In the genomic region with DNA sequence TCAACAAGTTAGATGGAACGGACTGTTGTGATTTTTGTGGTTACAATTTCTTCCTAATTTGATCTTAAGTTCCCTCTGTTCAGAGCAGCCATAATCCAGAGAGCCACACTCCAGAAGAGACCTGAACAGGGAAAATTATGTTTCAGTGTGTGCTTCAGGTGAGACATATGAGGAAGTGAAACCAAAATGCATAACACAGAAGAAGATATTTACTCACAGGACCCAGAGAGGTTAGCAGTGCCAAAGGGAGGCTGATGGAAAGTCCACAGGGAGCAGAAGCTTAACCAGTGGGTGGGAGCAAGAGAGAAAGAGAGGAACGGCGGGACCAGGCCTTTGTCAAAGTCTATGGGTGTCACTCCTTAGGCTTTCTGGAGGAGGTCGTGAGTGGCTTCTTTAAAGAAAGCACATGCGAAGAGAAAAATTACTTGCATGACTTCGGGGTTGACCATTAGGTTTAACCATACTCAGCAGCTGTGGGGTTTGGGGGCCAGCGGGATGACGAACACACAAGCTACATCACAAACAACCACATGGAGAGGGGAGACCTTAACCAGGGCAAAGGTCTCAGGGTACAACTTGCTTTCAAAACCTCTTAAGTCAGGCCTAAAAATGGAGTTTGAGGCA, we compare ENCODE assay signal across 20 cellular contexts.
A peak's percentile ranks its signal among the peaks of the same experiment; 100 is the strongest.
DNase-seq lines count a peak whose midpoint lies in the region; ATAC-seq and TF ChIP-seq lines count a peak whose summit lies in the region.
"Had no signal": no experiment of that assay in that cellular context is flagged by ENCODE, and none has a peak within 500 bp of the region (broad histone marks: within the 10 kb centered on the region; RNA-seq: fewer than 3 reads in every experiment).

No MANE protein-coding gene starts in this region.

- H3K9me3 ChIP-seq in prostate gland, result no peaks in the 10 kb centered on the region
- H3K9me3 ChIP-seq: right lobe of liver had no signal

- DNase-seq in islet precursor cell (peak; percentile 12), HEK293T (ENCODE audit: extremely low spot score) (no peak), prostate gland (ENCODE audit: low spot score) (no peak), NCI-H2171 treated with DMSO at 0.1 percent for 48 hours (lab: John Stamatoyannopoulos, UW) (no peak), chondrocyte (ENCODE audit: low spot score) (no peak)
- DNase-seq: activated CD4-positive, alpha-beta T cell treated with anti-CD3 and anti-CD28 coated beads, Interleukin-2, amount 50 U/mL, for 48 hours; activated gamma-delta T cell; glutamatergic neuron; left colon; natural killer cell; NCI-H1105 treated with DMSO at 0.1 percent for 48 hours; NCI-H524; right lobe of liver; Right ventricle myocardium superior had no signal

- POLR2A ChIA-PET in HEK293T (lab: Yijun Ruan, JAX), result no interaction called here

- H3K27ac ChIP-seq in prostate gland, result no peak overlapping the region
- H3K27ac ChIP-seq: BLaER1 treated with 17β-estradiol and CSF1 and Interleukin-3, amounts not matched to agents 10 nM and 100 nM; right lobe of liver had no signal

- no peak overlapping the region for H3K27ac Mint-ChIP-seq in chondrocyte (ENCODE audit: unreplicated experiment)
- H3K27ac Mint-ChIP-seq: brain; natural killer cell; stimulated activated naive CD8-positive, alpha-beta T cell treated with anti-CD3 and anti-CD28 coated beads, Interleukin-15, Interleukin-2, amounts not matched to agents 100 ng/mL and 50 ng/mL, for 24 hours had no signal

- H3K4me3 ChIP-seq in prostate gland, result no peak overlapping the region
- H3K4me3 ChIP-seq: BLaER1 treated with 17β-estradiol and CSF1 and Interleukin-3, amounts not matched to agents 10 nM and 100 nM; right lobe of liver had no signal

- no peak overlapping the region for H3K4me3 Mint-ChIP-seq in chondrocyte (ENCODE audit: unreplicated experiment)
- H3K4me3 Mint-ChIP-seq: brain; natural killer cell; stimulated activated naive CD8-positive, alpha-beta T cell treated with anti-CD3 and anti-CD28 coated beads, Interleukin-15, Interleukin-2, amounts not matched to agents 100 ng/mL and 50 ng/mL, for 24 hours had no signal

- peaks cover 1% of the 10 kb centered on the region for H3K27me3 Mint-ChIP-seq in chondrocyte (ENCODE audit: low read depth)

- no peaks in the 10 kb centered on the region for H3K36me3 ChIP-seq in prostate gland
- H3K36me3 ChIP-seq: BLaER1 treated with 17β-estradiol and CSF1 and Interleukin-3, amounts not matched to agents 10 nM and 100 nM; right lobe of liver had no signal

- no peak for TF ChIP-seq POLR2A in prostate gland (IDR thresholded peaks at IDR 0.05)

- 95% methylated on average over 8 of the region's 8 CpGs for WGBS in prostate gland

- H3K4me1 ChIP-seq in prostate gland (replicated peaks), result no peaks in the 10 kb centered on the region
- H3K4me1 ChIP-seq: BLaER1 treated with 17β-estradiol and CSF1 and Interleukin-3, amounts not matched to agents 10 nM and 100 nM; right lobe of liver had no signal

- no peaks in the 10 kb centered on the region for H3K36me3 Mint-ChIP-seq in chondrocyte (ENCODE audit: low read depth)
- H3K36me3 Mint-ChIP-seq: brain, natural killer cell had no signal

- ATAC-seq in GM18858 (IDR thresholded peaks at IDR 0.05; ENCODE audit: unreplicated experiment) (peak; percentile 88), GM21723 (IDR thresholded peaks at IDR 0.05; ENCODE audit: unreplicated experiment) (peak; percentile 94), HG03378 (IDR thresholded peaks at IDR 0.05; ENCODE audit: unreplicated experiment) (peak; percentile 92)
- ATAC-seq: left colon, natural killer cell had no signal

- H3K9me3 Mint-ChIP-seq in chondrocyte (ENCODE audit: low read depth), result peaks cover 16% of the 10 kb centered on the region

- no peaks in the 10 kb centered on the region for H3K4me1 Mint-ChIP-seq in chondrocyte (ENCODE audit: low read depth)
- H3K4me1 Mint-ChIP-seq: brain, natural killer cell had no signal

- H3K27me3 ChIP-seq in prostate gland (replicated peaks; ENCODE audit: insufficient read depth), result no peaks in the 10 kb centered on the region
- H3K27me3 ChIP-seq: BLaER1 treated with 17β-estradiol and CSF1 and Interleukin-3, amounts not matched to agents 10 nM and 100 nM; right lobe of liver had no signal

- CTCF ChIA-PET in HEK293T (lab: Yijun Ruan, JAX), result no interaction called here

- intact Hi-C loops in prostate gland (cut with DNase I), result no loop called here

- TF ChIP-seq CTCF in prostate gland (IDR thresholded peaks at IDR 0.05) (no peak), chondrocyte (IDR thresholded peaks at IDR 0.05) (no peak)

TF ChIP-seq in HEK293T, 16 proteins besides CTCF, POLR2A, EP300 and RAD21:
- TF ChIP-seq L3MBTL2 (conservative IDR thresholded peaks at IDR 0.05), result no peak
- no peak for TF ChIP-seq ARNT (IDR thresholded peaks at IDR 0.05)
